16 cellular contexts compared by ENCODE assay signal in genomic region chr7:14336256-14336655, GRCh38.
DNase-seq lines count a peak whose midpoint lies in the region; ATAC-seq, FAIRE-seq and TF ChIP-seq lines count a peak whose summit lies in the region.
"Had no signal": no experiment of that assay in that cellular context is flagged by ENCODE, and none has a peak within 500 bp of the region (broad histone marks: within the 10 kb centered on the region; RNA-seq: fewer than 3 reads in every experiment).

No MANE protein-coding gene starts in this region.

- H3K4me1 ChIP-seq in right lobe of liver (no peaks in the 10 kb centered on the region), psoas muscle (no peaks in the 10 kb centered on the region)
- H3K4me1 ChIP-seq: BE2C had no signal

- FAIRE-seq in H54 (lab: Jason Lieb, UNC) = peak; percentile 60
- FAIRE-seq: GM12878, GM18507, HTR-8/SVneo, K562 had no signal

- no peak for TF ChIP-seq POLR2A in H54 (IDR thresholded peaks at IDR 0.05; ENCODE audit: low read depth, low read length)
- TF ChIP-seq POLR2A in right lobe of liver (IDR thresholded peaks at IDR 0.05) = no peak

- intact Hi-C loops in right lobe of liver (cut with DNase I) (no loop called here), psoas muscle (cut with DNase I) (no loop called here)

- no peak for DNase-seq in H54 (ENCODE audit: insufficient read length, low spot score)
- peak; percentile 17 for DNase-seq in HT-29 (ENCODE audit: low spot score)
- peak; percentile 3 for DNase-seq in fibroblast of peridontal ligament (ENCODE audit: extremely low read depth)
- no peak for DNase-seq in right lobe of liver
- no peak for DNase-seq in coronary artery (ENCODE audit: low spot score)
- no peak for DNase-seq in psoas muscle
- DNase-seq: BE2C; CD4-positive, alpha-beta memory T cell; DMS79; H7 had no signal

- no peak overlapping the region for H3K4me3 ChIP-seq in right lobe of liver
- no peak overlapping the region for H3K4me3 ChIP-seq in coronary artery
- no peak overlapping the region for H3K4me3 ChIP-seq in psoas muscle
- H3K4me3 ChIP-seq: GM12878, K562 had no signal

- H3K9me3 ChIP-seq in right lobe of liver (no peaks in the 10 kb centered on the region), psoas muscle (no peaks in the 10 kb centered on the region)
- H3K9me3 ChIP-seq: BE2C had no signal

- H3K36me3 ChIP-seq in right lobe of liver = no peaks in the 10 kb centered on the region
- no peaks in the 10 kb centered on the region for H3K36me3 ChIP-seq in psoas muscle (ENCODE audit: insufficient read depth in 1 of 2, low read depth in 1 of 2)
- H3K36me3 ChIP-seq: BE2C had no signal

- TF ChIP-seq CTCF in right lobe of liver (IDR thresholded peaks at IDR 0.05) (no peak), coronary artery (IDR thresholded peaks at IDR 0.05) (no peak), psoas muscle (IDR thresholded peaks at IDR 0.05) (no peak)

- ATAC-seq in right lobe of liver (peak in 3 of 4 donors; percentile 54 to 70 (median 58)), GM19351 (IDR thresholded peaks at IDR 0.05; ENCODE audit: unreplicated experiment) (no peak), psoas muscle (no peak)
- ATAC-seq: GM12878, K562 had no signal

- H3K27me3 ChIP-seq in right lobe of liver (no peaks in the 10 kb centered on the region), psoas muscle (ENCODE audit: insufficient read depth in 3 of 3, low read length in 2 of 3) (no peaks in the 10 kb centered on the region)
- H3K27me3 ChIP-seq: BE2C had no signal

- H3K27ac ChIP-seq in right lobe of liver = no peak overlapping the region
- no peak overlapping the region for H3K27ac ChIP-seq in coronary artery
- H3K27ac ChIP-seq in psoas muscle = no peak overlapping the region
- H3K27ac ChIP-seq: C4-2B had no signal

- 93% methylated on average over 1 of the region's 1 CpG for WGBS in right lobe of liver (ENCODE audit: insufficient coverage, low coverage, low lambda C conversion rate, missing lambda C conversion rate)
- whole genome bisulfite sequencing in psoas muscle, 3 donors = 95 to 100% (median 97%) methylated on average over 1 of the region's 1 CpG

Comparison
In these comparisons a context has a peak if more than half of its experiments do, and no peak if none do; other contexts are left out.
1. DNase-seq: peak in HT-29 (single experiment) and fibroblast of peridontal ligament (single experiment); none in H54 (single experiment), right lobe of liver (0 of 3), coronary artery (single experiment) and psoas muscle (0 of 2).
2. ATAC-seq: peak in right lobe of liver (3 of 4); none in GM19351 (single experiment) and psoas muscle (0 of 4).